Comparison of ENCODE assay signal across 8 cellular contexts in the genomic region with DNA sequence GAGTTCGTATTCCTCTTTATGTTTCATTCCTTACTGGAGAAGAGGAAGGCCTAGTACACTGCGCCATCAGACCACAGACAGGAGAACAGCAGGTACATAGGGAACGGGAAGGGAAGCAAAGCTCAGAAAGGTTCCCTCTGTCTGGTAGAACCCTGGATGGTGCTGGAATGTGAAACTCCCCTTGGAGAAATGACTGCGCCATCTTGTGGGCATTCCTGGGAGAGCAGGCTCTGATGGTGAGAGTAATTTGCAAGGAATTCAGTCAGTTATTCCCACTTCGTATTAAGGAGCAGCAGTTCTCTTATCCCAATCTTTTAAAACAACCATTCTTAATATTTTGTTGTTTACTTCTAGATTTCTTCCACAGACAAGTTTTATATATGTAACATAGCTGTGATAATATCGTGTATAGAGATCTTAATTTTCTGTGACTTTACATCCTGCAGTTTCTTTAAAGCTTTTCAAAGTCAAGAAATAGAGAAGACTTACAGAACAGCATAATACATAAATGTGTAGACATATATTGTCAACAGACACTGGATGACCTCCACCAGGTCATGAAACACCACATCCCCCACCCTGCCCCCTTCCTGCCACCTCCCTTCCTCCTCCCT.
DNase-seq lines count a peak whose midpoint lies in the region; ATAC-seq and TF ChIP-seq lines count a peak whose summit lies in the region.

No MANE protein-coding gene starts in this region.

- peak in 6 of 7 experiments; percentile 32 to 70 (median 54) for DNase-seq in CD8-positive, alpha-beta T cell
- DNase-seq in HS-5 (ENCODE audit: low read depth), result peak; percentile 55
- DNase-seq in OCI-LY7 (ENCODE audit: low spot score), result peak; percentile 38
- peak; percentile 54 for DNase-seq in activated T-cell treated with anti-CD3 and anti-CD28 coated beads, Interleukin-2, amount 50 U/mL, for 4 hours
- DNase-seq in fibroblast of mammary gland (ENCODE audit: low read depth), result peak; percentile 65
- peak; percentile 93 for DNase-seq in neural crest cell (ENCODE audit: low read depth, low spot score)
- DNase-seq in testis, result peak; percentile 86
- no peak for DNase-seq in mesenteric fat pad (ENCODE audit: low spot score)

- no peaks in the 10 kb centered on the region for H3K36me3 Mint-ChIP-seq in CD8-positive, alpha-beta T cell
- no peaks in the 10 kb centered on the region for H3K36me3 Mint-ChIP-seq in activated T-cell treated with anti-CD3 and anti-CD28 coated beads, Interleukin-2, amount 50 U/mL, for 4 hours (ENCODE audit: insufficient read depth)
- H3K36me3 Mint-ChIP-seq in neural crest cell (ENCODE audit: low read depth), result peaks cover 8% of the 10 kb centered on the region

- ATAC-seq in CD8-positive, alpha-beta T cell, result peak; percentile 26
- no peak for ATAC-seq in activated T-cell treated with anti-CD3 and anti-CD28 coated beads, Interleukin-2, amount 50 U/mL, for 4 hours

- no peak overlapping the region for H2AFZ ChIP-seq in OCI-LY7 (ENCODE audit: low read length)

- no peaks in the 10 kb centered on the region for H3K27me3 ChIP-seq in CD8-positive, alpha-beta T cell (ENCODE audit: insufficient read depth, low read length)
- no peaks in the 10 kb centered on the region for H3K27me3 ChIP-seq in testis

- CTCF ChIA-PET in CD8-positive, alpha-beta T cell (lab: Charles Lee), result interaction anchor here (0.5 to 4.2 kb wide), 17 partner anchors 20 to 626 kb away, joined by 3 to 22 read pairs (median 3); no protein-coding TSS in a partner anchor
- CTCF ChIA-PET in OCI-LY7 (lab: Charles Lee; ENCODE audit: unreplicated experiment), result interaction anchor here (1.1 kb wide), 1 partner anchor 123 kb away, joined by 3 read pairs; no protein-coding TSS in a partner anchor

- 28 to 35% methylated on average over 6 of the region's 6 CpGs for WGBS in testis, 2 donors

- intact Hi-C loops in CD8-positive, alpha-beta T cell (cut with DNase I, micrococcal nuclease), result loop anchor here in 1 of 2 experiments (1.0 kb wide), 1 partner anchor 123 kb away; no protein-coding TSS in a partner anchor
- intact Hi-C loops in OCI-LY7 (cut with micrococcal nuclease; ENCODE audit: unreplicated experiment), result loop anchor here (1.0 kb wide), 1 partner anchor 122 kb away; no protein-coding TSS in a partner anchor
- intact Hi-C loops in testis (cut with DNase I; ENCODE audit: low total_unique reads), result no loop called here

- no peak overlapping the region for H3K27ac Mint-ChIP-seq in CD8-positive, alpha-beta T cell
- H3K27ac Mint-ChIP-seq in neural crest cell (ENCODE audit: unreplicated experiment), result no peak overlapping the region

- no peaks in the 10 kb centered on the region for H3K36me3 ChIP-seq in CD8-positive, alpha-beta T cell (ENCODE audit: insufficient read depth, low read length)
- H3K36me3 ChIP-seq in OCI-LY7 (ENCODE audit: insufficient read depth, low read length) (no peaks in the 10 kb centered on the region), testis (ENCODE audit: low read depth, missing control alignments) (no peaks in the 10 kb centered on the region)

- no peak for TF ChIP-seq POLR2A in testis (IDR thresholded peaks at IDR 0.05)

- POLR2A ChIA-PET in CD8-positive, alpha-beta T cell (lab: Charles Lee), result no interaction called here
- POLR2A ChIA-PET in OCI-LY7 (lab: Charles Lee), result no interaction called here

- H3K4me3 ChIP-seq in CD8-positive, alpha-beta T cell (ENCODE audit: low read depth, low read length), result no peak overlapping the region
- H3K4me3 ChIP-seq in OCI-LY7 (ENCODE audit: low read depth, low read length, poor library complexity, severe bottlenecking) (no peak overlapping the region), fibroblast of mammary gland (ENCODE audit: control insufficient read depth, low read depth, low read length) (no peak overlapping the region), testis (no peak overlapping the region)

- no peaks in the 10 kb centered on the region for H3K4me1 ChIP-seq in CD8-positive, alpha-beta T cell (ENCODE audit: insufficient read depth, low read length)
- no peaks in the 10 kb centered on the region for H3K4me1 ChIP-seq in OCI-LY7 (ENCODE audit: insufficient read depth, low read length, poor library complexity, severe bottlenecking)
- H3K4me1 ChIP-seq in testis, result no peaks in the 10 kb centered on the region

- H3K4me2 ChIP-seq in OCI-LY7 (ENCODE audit: low read length), result no peak overlapping the region

- no peak overlapping the region for H3K4me3 Mint-ChIP-seq in CD8-positive, alpha-beta T cell
- H3K4me3 Mint-ChIP-seq in activated T-cell treated with anti-CD3 and anti-CD28 coated beads, Interleukin-2, amount 50 U/mL, for 4 hours, result no peak overlapping the region
- H3K4me3 Mint-ChIP-seq in neural crest cell, result no peak overlapping the region

- H3K9me3 ChIP-seq in CD8-positive, alpha-beta T cell (ENCODE audit: low read length), result no peaks in the 10 kb centered on the region
- H3K9me3 ChIP-seq in OCI-LY7 (ENCODE audit: low read length) (no peaks in the 10 kb centered on the region), testis (no peaks in the 10 kb centered on the region)

- peaks cover 5% of the 10 kb centered on the region for H3K27me3 Mint-ChIP-seq in CD8-positive, alpha-beta T cell (ENCODE audit: low read depth)
- H3K27me3 Mint-ChIP-seq in activated T-cell treated with anti-CD3 and anti-CD28 coated beads, Interleukin-2, amount 50 U/mL, for 4 hours (ENCODE audit: low read depth), result peaks cover 9% of the 10 kb centered on the region
- H3K27me3 Mint-ChIP-seq in neural crest cell (ENCODE audit: low read depth), result no peaks in the 10 kb centered on the region

- no peaks in the 10 kb centered on the region for H3K4me1 Mint-ChIP-seq in CD8-positive, alpha-beta T cell (ENCODE audit: low read depth)
- H3K4me1 Mint-ChIP-seq in activated T-cell treated with anti-CD3 and anti-CD28 coated beads, Interleukin-2, amount 50 U/mL, for 4 hours (ENCODE audit: low read depth), result no peaks in the 10 kb centered on the region
- H3K4me1 Mint-ChIP-seq in neural crest cell, result no peaks in the 10 kb centered on the region

- no peaks in the 10 kb centered on the region for H3K9me2 ChIP-seq in OCI-LY7 (ENCODE audit: insufficient read depth, low read length)

- TF ChIP-seq CTCF in CD8-positive, alpha-beta T cell (IDR thresholded peaks at IDR 0.05), result peak; percentile 62
- peak; percentile 96 for TF ChIP-seq CTCF in OCI-LY7 (conservative IDR thresholded peaks at IDR 0.05; ENCODE audit: low read length)
- peak; percentile 87 for TF ChIP-seq CTCF in fibroblast of mammary gland (conservative IDR thresholded peaks at IDR 0.05; ENCODE audit: control insufficient read depth, insufficient read depth, low read depth, low read length)
- peak; percentile 93 for TF ChIP-seq CTCF in neural crest cell (conservative IDR thresholded peaks at IDR 0.05)
- peak; percentile 56 to 81 (median 66) for TF ChIP-seq CTCF in testis (IDR thresholded peaks at IDR 0.05)

- H3K79me2 ChIP-seq in OCI-LY7 (ENCODE audit: insufficient read depth, low read depth, low read length), result no peaks in the 10 kb centered on the region

- H3K9me3 Mint-ChIP-seq in CD8-positive, alpha-beta T cell, result no peaks in the 10 kb centered on the region
- no peaks in the 10 kb centered on the region for H3K9me3 Mint-ChIP-seq in activated T-cell treated with anti-CD3 and anti-CD28 coated beads, Interleukin-2, amount 50 U/mL, for 4 hours
- no peaks in the 10 kb centered on the region for H3K9me3 Mint-ChIP-seq in neural crest cell

- BruUV-seq in OCI-LY7 (replicated peaks; lab: Mats Ljungman, UMichigan), result no TSS peak

- H3K27ac ChIP-seq in CD8-positive, alpha-beta T cell (ENCODE audit: low read depth, low read length), result no peak overlapping the region
- H3K27ac ChIP-seq in OCI-LY7 (ENCODE audit: low read depth, low read length, poor library complexity, severe bottlenecking) (no peak overlapping the region), testis (no peak overlapping the region)

- H4K20me1 ChIP-seq in OCI-LY7 (ENCODE audit: insufficient read depth, low read length), result no peaks in the 10 kb centered on the region
